27 cellular contexts compared by ENCODE assay signal in genomic region chr6:2309138-2309537, GRCh38.
"Had no signal": no experiment of that assay in that cellular context is flagged by ENCODE, and none has a peak within 500 bp of the region (broad histone marks: within the 10 kb centered on the region; RNA-seq: fewer than 3 reads in every experiment).

No MANE protein-coding gene starts in this region.

- H3K27ac ChIP-seq: stomach, suprapubic skin, testis, thoracic aorta, thyroid gland, tibial artery, tibial nerve, upper lobe of left lung, upper lobe of right lung, uterus, vagina had no signal

- H3K9me3 ChIP-seq: suprapubic skin, testis, thoracic aorta, thyroid gland, tibial artery, transverse colon, upper lobe of left lung, upper lobe of right lung, uterus, vagina had no signal

- H3K36me3 ChIP-seq: suprapubic skin, thoracic aorta, thyroid gland, tibial artery, transverse colon, upper lobe of left lung, upper lobe of right lung, uterus, vagina had no signal

- DNase-seq: stimulated activated CD4-positive, alpha-beta T cell treated with anti-CD3 and anti-CD28 coated beads, Interleukin-2, amount 100 ng/mL, for 48 hours; stimulated activated CD4-positive, alpha-beta T cell treated with anti-CD3 and anti-CD28 coated beads, Interleukin-4, amount 100 ng/mL, for 1 hour; stimulated activated CD4-positive, alpha-beta T cell treated with anti-CD3 and anti-CD28 coated beads, Interleukin-4, amount 100 ng/mL, for 24 hours; stimulated activated CD4-positive, alpha-beta T cell treated with anti-CD3 and anti-CD28 coated beads, Interleukin-4, amount 100 ng/mL, for 4 hours; stimulated activated CD8-positive, alpha-beta memory T cell treated with anti-CD3 and anti-CD28 coated beads, Interleukin-4, amount 100 ng/mL, for 48 hours; stimulated activated naive B cell treated with anti-CD40 and anti-IgM and Interleukin-4, amounts not matched to agents 10 μg/mL and 1 μg/mL and 100 μg/mL, for 72 hours; stimulated activated naive CD4-positive, alpha-beta T cell; stimulated activated naive CD4-positive, alpha-beta T cell treated with Interleukin-2 at 50 U/mL for 16 hours; stimulated activated naive CD8-positive, alpha-beta T cell treated with anti-CD3 and anti-CD28 coated beads, Interleukin-15, amount 100 ng/mL, for 72 hours; stimulated activated naive CD8-positive, alpha-beta T cell treated with anti-CD3 and anti-CD28 coated beads, Interleukin-15, Interleukin-2, amounts not matched to agents 100 U/mL and 50 U/mL, for 24 hours; stomach; substantia nigra; testis; thyroid gland; tibial artery; transverse colon; trophoblast cell; upper lobe of left lung; upper lobe of right lung; uterus had no signal

- H3K4me1 ChIP-seq: stomach, suprapubic skin, testis, thyroid gland, tibial artery, tibial nerve, upper lobe of left lung, upper lobe of right lung, uterus, vagina had no signal

- ATAC-seq: stimulated activated effector memory CD8-positive, alpha-beta T cell treated with anti-CD3 and anti-CD28 coated beads, Interleukin-12 subunit alpha, Interleukin-12 subunit beta, amount 100 ng/mL, for 72 hours; stimulated activated memory B cell treated with anti-CD40 and anti-IgM and Interleukin-4, amounts not matched to agents 10 μg/mL and 1 μg/mL and 100 μg/mL, for 72 hours; stimulated activated naive B cell treated with anti-CD40 and anti-IgM and Interleukin-4, amounts not matched to agents 10 μg/mL and 1 μg/mL and 100 μg/mL, for 72 hours; stimulated activated naive CD8-positive, alpha-beta T cell treated with anti-CD3 and anti-CD28 coated beads, Interleukin-15, amount 100 ng/mL, for 72 hours; stimulated activated naive CD8-positive, alpha-beta T cell treated with anti-CD3 and anti-CD28 coated beads, Interleukin-15, Interleukin-2, amounts not matched to agents 100 U/mL and 50 U/mL, for 24 hours; upper lobe of right lung had no signal

- FAIRE-seq: urothelium cell line had no signal

- H3K27me3 ChIP-seq: stomach, suprapubic skin, testis, thyroid gland, tibial artery, tibial nerve, transverse colon, upper lobe of left lung, upper lobe of right lung, uterus, vagina had no signal

- H3K4me3 ChIP-seq: stomach, suprapubic skin, testis, thoracic aorta, thyroid gland, tibial artery, tibial nerve, transverse colon, upper lobe of left lung, upper lobe of right lung, uterus, vagina had no signal
